In genomic region chr5:94243612-94244011, GRCh38 we compare ENCODE assay signal across 31 cellular contexts.
DNase-seq lines count a peak whose midpoint lies in the region; ATAC-seq and TF ChIP-seq lines count a peak whose summit lies in the region.
"Had no signal": no experiment of that assay in that cellular context is flagged by ENCODE, and none has a peak within 500 bp of the region (broad histone marks: within the 10 kb centered on the region; RNA-seq: fewer than 3 reads in every experiment).

No MANE protein-coding gene starts in this region.

- H3F3A ChIP-seq in SK-N-SH (replicated peaks; ENCODE audit: insufficient read depth) = no peaks in the 10 kb centered on the region

- no peak for TF ChIP-seq EP300 in SK-N-SH (IDR thresholded peaks at IDR 0.05; ENCODE audit: borderline replicate concordance in 1 of 2, low read depth in 1 of 2, low read length in 1 of 2)

- no peak for TF ChIP-seq RAD21 in SK-N-SH (IDR thresholded peaks at IDR 0.05; ENCODE audit: low read length)

- H2AFZ ChIP-seq in SK-N-SH (ENCODE audit: low read depth) = no peak overlapping the region

- H3K4me2 ChIP-seq in SK-N-SH = no peak overlapping the region
- H3K4me2 ChIP-seq: BLaER1 treated with 17β-estradiol and CSF1 and Interleukin-3, amounts not matched to agents 10 nM and 100 nM had no signal

- no peaks in the 10 kb centered on the region for H3K27me3 ChIP-seq in SK-N-SH (ENCODE audit: insufficient read depth)
- H3K27me3 ChIP-seq: BLaER1 treated with 17β-estradiol and CSF1 and Interleukin-3, amounts not matched to agents 10 nM and 100 nM; brain microvascular endothelial cell; colonic mucosa; esophagus muscularis mucosa; pancreas; transverse colon had no signal

- POLR2A ChIA-PET in SK-N-SH (lab: Yijun Ruan, JAX) = no interaction called here

- H3K79me2 ChIP-seq in SK-N-SH (ENCODE audit: insufficient read depth) = no peaks in the 10 kb centered on the region

- H4K20me1 ChIP-seq in SK-N-SH (ENCODE audit: insufficient read depth) = no peaks in the 10 kb centered on the region
- H4K20me1 ChIP-seq: BLaER1 treated with 17β-estradiol and CSF1 and Interleukin-3, amounts not matched to agents 10 nM and 100 nM had no signal

- H3K36me3 ChIP-seq in SK-N-SH (replicated peaks in 1 of 2; ENCODE audit: control insufficient read depth in 1 of 2, insufficient read depth in 2 of 2, low read length in 1 of 2) = no peaks in the 10 kb centered on the region
- H3K36me3 ChIP-seq: BLaER1 treated with 17β-estradiol and CSF1 and Interleukin-3, amounts not matched to agents 10 nM and 100 nM; brain microvascular endothelial cell; colonic mucosa; esophagus muscularis mucosa; pancreas; transverse colon had no signal

- no peak overlapping the region for H3K9ac ChIP-seq in SK-N-SH
- H3K9ac ChIP-seq: BLaER1 treated with 17β-estradiol and CSF1 and Interleukin-3, amounts not matched to agents 10 nM and 100 nM had no signal

- H3K4me1 ChIP-seq in SK-N-SH (ENCODE audit: control insufficient read depth in 1 of 2, insufficient read depth in 2 of 2, low read depth in 1 of 2, low read length in 1 of 2) = peaks cover 6 to 7% of the 10 kb centered on the region in 2 experiments; a peak in 3 of 4 replicates
- H3K4me1 ChIP-seq: colonic mucosa, pancreas had no signal

- TF ChIP-seq CTCF in SK-N-SH (IDR thresholded peaks at IDR 0.05) (no peak), fibroblast of mammary gland (conservative IDR thresholded peaks at IDR 0.05; ENCODE audit: control insufficient read depth, insufficient read depth, low read depth, low read length) (no peak)

- ATAC-seq in SK-N-SH treated with all-trans-retinoic acid at 6 μM for 48 hours = no peak
- ATAC-seq in stimulated activated naive CD8-positive, alpha-beta T cell treated with anti-CD3 and anti-CD28 coated beads, Interleukin-15, Interleukin-2, amounts not matched to agents 100 U/mL and 50 U/mL, for 24 hours = no peak
- ATAC-seq: activated CD8-positive, alpha-beta memory T cell treated with anti-CD3 and anti-CD28 coated beads, Interleukin-2, amount 10 ng/mL, durations not matched to agents 7 days and 5 days; activated naive CD4-positive, alpha-beta T cell treated with anti-CD3 and anti-CD28 coated beads, Interleukin-2, amount 50 U/mL, for 72 hours; effector memory CD8-positive, alpha-beta T cell; left colon; natural killer cell; right cardiac atrium had no signal

- H3K9me2 ChIP-seq in SK-N-SH = no peaks in the 10 kb centered on the region

- CTCF ChIA-PET in SK-N-SH (lab: Yijun Ruan, JAX) = no interaction called here

- H3K9me3 ChIP-seq in SK-N-SH = no peaks in the 10 kb centered on the region
- H3K9me3 ChIP-seq: BLaER1 treated with 17β-estradiol and CSF1 and Interleukin-3, amounts not matched to agents 10 nM and 100 nM; Caco-2; colonic mucosa; esophagus muscularis mucosa; pancreas; transverse colon had no signal

- DNase-seq in SK-N-SH = no peak
- DNase-seq in NCI-H226 = peak; percentile 38
- DNase-seq in fibroblast of mammary gland (ENCODE audit: low read depth) = peak; percentile 52
- DNase-seq in stimulated activated naive CD8-positive, alpha-beta T cell treated with anti-CD3 and anti-CD28 coated beads, Interleukin-15, Interleukin-2, amounts not matched to agents 100 U/mL and 50 U/mL, for 24 hours = no peak
- DNase-seq in amniotic stem cell (lab: John Stamatoyannopoulos, UW) = no peak
- no peak for DNase-seq in NCI-H748 (lab: John Stamatoyannopoulos, UW; ENCODE audit: unreplicated experiment)
- no peak for DNase-seq in NCI-H1105 treated with DMSO at 0.1 percent for 48 hours (lab: John Stamatoyannopoulos, UW)
- DNase-seq: 8988T; activated CD4-positive, alpha-beta T cell treated with anti-CD3 and anti-CD28 coated beads for 48 hours; activated CD8-positive, alpha-beta memory T cell treated with anti-CD3 and anti-CD28 coated beads, Interleukin-2, amount 10 ng/mL, durations not matched to agents 7 days and 5 days; brain microvascular endothelial cell; Caco-2; colonic mucosa; effector memory CD8-positive, alpha-beta T cell; H9; head of caudate nucleus; KG1; left colon; natural killer cell; NCI-H1930; NCI-H2227 treated with DMSO at 0.1 percent for 48 hours; NCI-H82; pancreas; right cardiac atrium; SHP77 treated with DMSO at 0.1 percent for 48 hours; T-helper 1 cell; transverse colon had no signal

- H3K4me3 ChIP-seq in SK-N-SH (ENCODE audit: low read depth in 2 of 2, low read length in 1 of 2) = no peak overlapping the region
- no peak overlapping the region for H3K4me3 ChIP-seq in fibroblast of mammary gland (ENCODE audit: control insufficient read depth, low read depth, low read length)
- H3K4me3 ChIP-seq: BLaER1 treated with 17β-estradiol and CSF1 and Interleukin-3, amounts not matched to agents 10 nM and 100 nM; colonic mucosa; esophagus muscularis mucosa; pancreas; transverse colon had no signal

- 41% methylated on average over 3 of the region's 3 CpGs for WGBS in SK-N-SH (ENCODE audit: low lambda C conversion rate)

- no peak overlapping the region for H3K27ac ChIP-seq in SK-N-SH (ENCODE audit: low read depth in 2 of 2, low read length in 1 of 2)
- H3K27ac ChIP-seq: BLaER1 treated with 17β-estradiol and CSF1 and Interleukin-3, amounts not matched to agents 10 nM and 100 nM; brain microvascular endothelial cell; colonic mucosa; esophagus muscularis mucosa; pancreas; transverse colon had no signal

TF ChIP-seq in SK-N-SH, 30 proteins besides CTCF, POLR2A, EP300 and RAD21 (continues in another document):
- TF ChIP-seq PBX3 (IDR thresholded peaks at IDR 0.05) (peak; percentile 26; the same call in 1 of the 2 replicates), FOXM1 (IDR thresholded peaks at IDR 0.05; ENCODE audit: low read depth) (no peak), JUND (IDR thresholded peaks at IDR 0.05) (no peak)

TF ChIP-seq in SK-N-SH treated with all-trans-retinoic acid at 6 μM for 48 hours, 23 proteins besides CTCF, POLR2A, EP300 and RAD21 (continues in another document):
- TF ChIP-seq ZNF565 (CRISPR knock-in tag; conservative IDR thresholded peaks at IDR 0.05; ENCODE audit: low read depth) (no peak), TSHZ2 (CRISPR knock-in tag; IDR thresholded peaks at IDR 0.05) (no peak), CSRNP3 (CRISPR knock-in tag; IDR thresholded peaks at IDR 0.05) (no peak), ARNTL (CRISPR knock-in tag; IDR thresholded peaks at IDR 0.05; ENCODE audit: borderline replicate concordance, low read depth) (no peak), CREB5 (CRISPR knock-in tag; IDR thresholded peaks at IDR 0.05; ENCODE audit: low read depth) (no peak), ZC3H10 (CRISPR knock-in tag; IDR thresholded peaks at IDR 0.05) (no peak), TOX (CRISPR knock-in tag; IDR thresholded peaks at IDR 0.05; ENCODE audit: borderline replicate concordance) (no peak), PPARA (CRISPR knock-in tag; IDR thresholded peaks at IDR 0.05; ENCODE audit: borderline replicate concordance) (no peak), ESRRG (CRISPR knock-in tag; IDR thresholded peaks at IDR 0.05) (no peak)

Comparison
In these comparisons a context has a peak if more than half of its experiments do, and no peak if none do; other contexts are left out.
1. DNase-seq: peak in NCI-H226 (single experiment) and fibroblast of mammary gland (single experiment); none in SK-N-SH (single experiment), stimulated activated naive CD8-positive, alpha-beta T cell treated with anti-CD3 and anti-CD28 coated beads, Interleukin-15, Interleukin-2, amounts not matched to agents 100 U/mL and 50 U/mL, for 24 hours (single experiment), amniotic stem cell (single experiment), NCI-H748 (single experiment) and NCI-H1105 treated with DMSO at 0.1 percent for 48 hours (single experiment).